ENCODE assay signal across 1 cellular context in genomic region chr6:52416629-52417151, GRCh38.
TF ChIP-seq lines count a peak whose summit lies in the region.

No MANE protein-coding gene starts in this region.

TF ChIP-seq in K562, 482 proteins besides CTCF, POLR2A, EP300 and RAD21 (continues in another document):
- no peak for TF ChIP-seq POLR3G (IDR thresholded peaks at IDR 0.05; ENCODE audit: extremely low read depth, insufficient read length, insufficient replicate concordance)
- TF ChIP-seq JUND (IDR thresholded peaks at IDR 0.05; ENCODE audit: borderline replicate concordance, low read depth, low read length): peak; percentile 50; the same call in 1 of the 2 replicates
- no peak for TF ChIP-seq JUND (tag; IDR thresholded peaks at IDR 0.05; ENCODE audit: borderline replicate concordance, low read depth, low read length)
- TF ChIP-seq MGA (IDR thresholded peaks at IDR 0.05): no peak
- peak; percentile 44; the same call in 1 of the 2 replicates for TF ChIP-seq SOX6 (IDR thresholded peaks at IDR 0.05)
- TF ChIP-seq KDM1A (IDR thresholded peaks at IDR 0.05): peak; percentile 12; a peak in 1 of 4 replicates
- TF ChIP-seq HNRNPK (IDR thresholded peaks at IDR 0.05; ENCODE audit: low read depth, low read length, poor library complexity, severe bottlenecking): no peak
- peak; percentile 27; the same call in 1 of the 2 replicates for TF ChIP-seq MAFK (IDR thresholded peaks at IDR 0.05; ENCODE audit: low read length)
- TF ChIP-seq KAT8 (IDR thresholded peaks at IDR 0.05; ENCODE audit: low read depth): no peak
- TF ChIP-seq, protein P1, sequence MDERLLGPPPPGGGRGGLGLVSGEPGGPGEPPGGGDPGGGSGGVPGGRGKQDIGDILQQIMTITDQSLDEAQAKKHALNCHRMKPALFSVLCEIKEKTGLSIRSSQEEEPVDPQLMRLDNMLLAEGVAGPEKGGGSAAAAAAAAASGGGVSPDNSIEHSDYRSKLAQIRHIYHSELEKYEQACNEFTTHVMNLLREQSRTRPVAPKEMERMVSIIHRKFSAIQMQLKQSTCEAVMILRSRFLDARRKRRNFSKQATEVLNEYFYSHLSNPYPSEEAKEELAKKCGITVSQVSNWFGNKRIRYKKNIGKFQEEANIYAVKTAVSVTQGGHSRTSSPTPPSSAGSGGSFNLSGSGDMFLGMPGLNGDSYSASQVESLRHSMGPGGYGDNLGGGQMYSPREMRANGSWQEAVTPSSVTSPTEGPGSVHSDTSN (CRISPR knock-in tag; IDR thresholded peaks at IDR 0.05; ENCODE audit: low read depth): no peak
- TF ChIP-seq, protein P1 (tag; conservative IDR thresholded peaks at IDR 0.05; ENCODE audit: low read depth): no peak
- peak in 1 of 2 experiments; percentile 32; a peak in 2 of 4 replicates for TF ChIP-seq RCOR1 (IDR thresholded peaks at IDR 0.05; ENCODE audit: borderline replicate concordance in 1 of 2, low read depth in 2 of 2, low read length in 2 of 2)
- no peak for TF ChIP-seq CSDE1 (IDR thresholded peaks at IDR 0.05)
- TF ChIP-seq HMGN3 (IDR thresholded peaks at IDR 0.05; ENCODE audit: borderline replicate concordance, extremely low read depth, insufficient read length, low read depth, low read length): no peak
- TF ChIP-seq ZNF717 (CRISPR knock-in tag; IDR thresholded peaks at IDR 0.05): no peak
- TF ChIP-seq RBM34 (IDR thresholded peaks at IDR 0.05; ENCODE audit: borderline replicate concordance, insufficient read depth, low read length): no peak
- no peak for TF ChIP-seq KAT7 (CRISPR knock-in tag; IDR thresholded peaks at IDR 0.05; ENCODE audit: borderline replicate concordance)
- no peak for TF ChIP-seq RAD51 (IDR thresholded peaks at IDR 0.05; ENCODE audit: borderline replicate concordance, low read depth)
- no peak for TF ChIP-seq RUNX1 (IDR thresholded peaks at IDR 0.05; ENCODE audit: low read depth)
- no peak for TF ChIP-seq SIN3A (IDR thresholded peaks at IDR 0.05; ENCODE audit: borderline replicate concordance in 2 of 2, control insufficient read depth in 1 of 2, low read depth in 2 of 2, low read length in 2 of 2)
- TF ChIP-seq ZNF707 (CRISPR knock-in tag; conservative IDR thresholded peaks at IDR 0.05): no peak
- no peak for TF ChIP-seq MCM3 (IDR thresholded peaks at IDR 0.05)
- TF ChIP-seq MTA1 (IDR thresholded peaks at IDR 0.05; ENCODE audit: borderline replicate concordance): no peak
- TF ChIP-seq ADNP (tag; IDR thresholded peaks at IDR 0.05): no peak
- TF ChIP-seq, protein P2, sequence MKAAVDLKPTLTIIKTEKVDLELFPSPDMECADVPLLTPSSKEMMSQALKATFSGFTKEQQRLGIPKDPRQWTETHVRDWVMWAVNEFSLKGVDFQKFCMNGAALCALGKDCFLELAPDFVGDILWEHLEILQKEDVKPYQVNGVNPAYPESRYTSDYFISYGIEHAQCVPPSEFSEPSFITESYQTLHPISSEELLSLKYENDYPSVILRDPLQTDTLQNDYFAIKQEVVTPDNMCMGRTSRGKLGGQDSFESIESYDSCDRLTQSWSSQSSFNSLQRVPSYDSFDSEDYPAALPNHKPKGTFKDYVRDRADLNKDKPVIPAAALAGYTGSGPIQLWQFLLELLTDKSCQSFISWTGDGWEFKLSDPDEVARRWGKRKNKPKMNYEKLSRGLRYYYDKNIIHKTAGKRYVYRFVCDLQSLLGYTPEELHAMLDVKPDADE (conservative IDR thresholded peaks at IDR 0.05; ENCODE audit: control insufficient read depth, low read depth, low read length): no peak
- no peak for TF ChIP-seq DNMT1 (IDR thresholded peaks at IDR 0.05)
- TF ChIP-seq, protein P3, sequence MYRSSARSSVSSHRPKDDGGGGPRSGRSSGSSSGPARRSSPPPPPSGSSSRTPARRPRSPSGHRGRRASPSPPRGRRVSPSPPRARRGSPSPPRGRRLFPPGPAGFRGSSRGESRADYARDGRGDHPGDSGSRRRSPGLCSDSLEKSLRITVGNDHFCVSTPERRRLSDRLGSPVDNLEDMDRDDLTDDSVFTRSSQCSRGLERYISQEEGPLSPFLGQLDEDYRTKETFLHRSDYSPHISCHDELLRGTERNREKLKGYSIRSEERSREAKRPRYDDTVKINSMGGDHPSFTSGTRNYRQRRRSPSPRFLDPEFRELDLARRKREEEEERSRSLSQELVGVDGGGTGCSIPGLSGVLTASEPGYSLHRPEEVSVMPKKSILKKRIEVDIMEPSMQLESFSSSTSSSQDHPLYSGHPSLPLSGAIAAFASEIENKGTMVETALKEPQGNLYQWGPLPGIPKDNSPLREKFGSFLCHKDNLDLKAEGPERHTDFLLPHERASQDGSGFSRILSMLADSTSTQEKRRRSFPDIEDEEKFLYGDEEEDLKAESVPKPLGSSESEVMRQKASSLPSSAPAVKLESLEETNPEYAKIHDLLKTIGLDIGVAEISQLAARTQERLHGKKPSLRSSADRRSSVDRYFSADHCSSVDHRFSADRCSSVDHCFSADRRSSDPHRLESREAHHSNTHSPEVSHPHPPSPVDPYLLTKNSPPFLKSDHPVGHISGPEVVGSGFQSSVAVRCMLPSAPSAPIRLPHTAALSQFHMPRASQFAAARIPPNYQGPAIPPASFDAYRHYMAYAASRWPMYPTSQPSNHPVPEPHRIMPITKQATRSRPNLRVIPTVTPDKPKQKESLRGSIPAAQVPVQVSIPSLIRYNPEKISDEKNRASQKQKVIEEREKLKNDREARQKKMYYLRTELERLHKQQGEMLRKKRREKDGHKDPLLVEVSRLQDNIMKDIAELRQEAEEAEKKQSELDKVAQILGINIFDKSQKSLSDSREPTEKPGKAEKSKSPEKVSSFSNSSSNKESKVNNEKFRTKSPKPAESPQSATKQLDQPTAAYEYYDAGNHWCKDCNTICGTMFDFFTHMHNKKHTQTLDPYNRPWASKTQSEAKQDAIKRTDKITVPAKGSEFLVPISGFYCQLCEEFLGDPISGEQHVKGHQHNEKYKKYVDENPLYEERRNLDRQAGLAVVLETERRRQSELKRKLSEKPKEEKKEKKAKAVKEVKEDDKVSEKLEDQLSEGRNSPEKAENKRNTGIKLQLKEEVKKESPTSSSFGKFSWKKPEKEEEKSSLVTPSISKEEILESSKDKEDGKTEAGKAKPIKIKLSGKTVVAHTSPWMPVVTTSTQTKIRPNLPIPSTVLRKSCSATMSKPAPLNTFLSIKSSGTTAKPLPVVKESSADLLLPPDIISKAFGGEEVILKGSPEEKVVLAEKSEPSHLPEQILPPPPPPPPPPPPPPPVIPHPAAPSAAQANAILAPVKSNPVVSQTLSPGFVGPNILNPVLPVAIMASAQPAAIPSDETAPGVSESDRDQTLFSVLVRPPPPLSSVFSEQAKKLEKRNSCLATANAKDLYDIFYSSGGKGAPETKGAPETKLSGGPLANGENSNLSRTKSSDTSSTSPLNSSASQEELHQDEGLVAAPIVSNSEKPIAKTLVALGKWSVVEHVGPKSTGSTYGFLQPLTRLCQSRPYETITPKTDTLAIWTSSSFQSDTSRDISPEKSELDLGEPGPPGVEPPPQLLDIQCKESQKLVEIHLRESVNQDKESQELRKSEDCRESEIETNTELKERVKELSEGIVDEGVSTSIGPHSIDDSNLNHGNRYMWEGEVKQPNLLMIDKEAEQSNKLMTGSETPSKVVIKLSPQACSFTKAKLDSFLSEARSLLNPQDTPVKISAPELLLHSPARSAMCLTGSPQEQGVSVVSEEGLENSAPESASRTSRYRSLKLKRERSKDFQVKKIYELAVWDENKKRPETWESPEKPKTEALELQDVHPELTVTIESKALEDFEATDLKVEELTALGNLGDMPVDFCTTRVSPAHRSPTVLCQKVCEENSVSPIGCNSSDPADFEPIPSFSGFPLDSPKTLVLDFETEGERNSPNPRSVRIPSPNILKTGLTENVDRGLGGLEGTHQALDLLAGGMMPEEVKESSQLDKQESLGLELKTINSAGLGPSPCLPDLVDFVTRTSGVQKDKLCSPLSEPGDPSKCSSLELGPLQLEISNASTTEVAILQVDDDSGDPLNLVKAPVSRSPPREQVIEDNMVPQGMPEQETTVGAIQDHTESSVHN (IDR thresholded peaks at IDR 0.05; ENCODE audit: borderline replicate concordance in 1 of 2, low read depth in 1 of 2): no peak
- no peak for TF ChIP-seq KDM2B (CRISPR knock-in tag; IDR thresholded peaks at IDR 0.05)
- TF ChIP-seq U2AF1 (optimal IDR thresholded peaks at IDR 0.05; ENCODE audit: low read depth, low read length): no peak
